ENCODE assay signal across 8 cellular contexts in genomic region chr12:101414533-101415119, GRCh38. TPM values are rescaled to one million over a fixed set of nuclear protein-coding genes. Genes with fewer than 3 reads are reported as not detected.
DNase-seq lines count a peak whose midpoint lies in the region; ATAC-seq and TF ChIP-seq lines count a peak whose summit lies in the region.

No MANE protein-coding gene starts in this region.

- no peak overlapping the region for H3K9ac ChIP-seq in Karpas-422 (ENCODE audit: low read length)
- no peak overlapping the region for H3K9ac ChIP-seq in PC-3 (ENCODE audit: low read length)

- no peak overlapping the region for H3K27ac ChIP-seq in Karpas-422 (ENCODE audit: low read length)
- H3K27ac ChIP-seq in PC-3 (ENCODE audit: low read length), result no peak overlapping the region

- CTCF ChIA-PET in PC-3 (lab: Charles Lee), result interaction anchor here (0.6 to 0.7 kb wide), 4 partner anchors 22 to 350 kb away, joined by 3 read pairs; no protein-coding TSS in a partner anchor

- ATAC-seq in PC-3 (peak; percentile 73), GM19397 (IDR thresholded peaks at IDR 0.05; ENCODE audit: unreplicated experiment) (no peak), HG02763 (IDR thresholded peaks at IDR 0.05; ENCODE audit: unreplicated experiment) (no peak)

- no TSS peak for BruUV-seq in PC-3 (replicated peaks; lab: Mats Ljungman, UMichigan)

- H3K36me3 ChIP-seq in Karpas-422 (ENCODE audit: insufficient read depth, low read length) (no peaks in the 10 kb centered on the region), PC-3 (ENCODE audit: low read depth, low read length) (no peaks in the 10 kb centered on the region)

- H3K4me2 ChIP-seq in Karpas-422 (ENCODE audit: low read depth, low read length, poor library complexity, severe bottlenecking) (no peak overlapping the region), PC-3 (ENCODE audit: low read length) (no peak overlapping the region)

- POLR2A ChIA-PET in PC-3 (lab: Charles Lee; ENCODE audit: unreplicated experiment), result no interaction called here

- H3K27me3 ChIP-seq in Karpas-422 (ENCODE audit: low read length), result no peaks in the 10 kb centered on the region
- no peaks in the 10 kb centered on the region for H3K27me3 ChIP-seq in PC-3 (ENCODE audit: low read length)

- TF ChIP-seq CTCF in GM12872 (IDR thresholded peaks at IDR 0.05; ENCODE audit: insufficient read depth, low read depth, low read length) (peak; percentile 54), PC-3 (conservative IDR thresholded peaks at IDR 0.05; ENCODE audit: low read depth, low read length) (peak; percentile 88)

- H3K9me2 ChIP-seq in Karpas-422 (replicated peaks; ENCODE audit: insufficient read depth, low read length) (no peaks in the 10 kb centered on the region), PC-3 (replicated peaks; ENCODE audit: low read length) (no peaks in the 10 kb centered on the region)

- peak; percentile 51 for DNase-seq in AG20443 (ENCODE audit: low spot score)
- DNase-seq in Karpas-422, result peak; percentile 75
- peak; percentile 88 for DNase-seq in PC-3
- peak; percentile 26 to 66 for DNase-seq in dermis microvascular lymphatic vessel endothelial cell (ENCODE audit: low read depth in 2 of 2)
- DNase-seq in midbrain (lab: John Stamatoyannopoulos, UW), result peak; percentile 39

- intact Hi-C loops in PC-3 (cut with micrococcal nuclease), result loop anchor here (1.0 to 5.0 kb wide), 7 partner anchors 48 to 426 kb away; no protein-coding TSS in a partner anchor

- H3K4me1 ChIP-seq in Karpas-422 (ENCODE audit: low read length), result no peaks in the 10 kb centered on the region
- peaks cover 4% of the 10 kb centered on the region; the same call in 1 of the 2 replicates for H3K4me1 ChIP-seq in PC-3 (ENCODE audit: insufficient read depth, low read length)

- no peaks in the 10 kb centered on the region for H4K20me1 ChIP-seq in Karpas-422 (ENCODE audit: insufficient read depth, low read depth, low read length)
- no peaks in the 10 kb centered on the region for H4K20me1 ChIP-seq in PC-3 (ENCODE audit: low read length)

- H3K4me3 ChIP-seq in Karpas-422 (ENCODE audit: low read length) (no peak overlapping the region), PC-3 (ENCODE audit: low read length) (no peak overlapping the region)

- no peaks in the 10 kb centered on the region for H3F3A ChIP-seq in PC-3 (ENCODE audit: low read length, unreplicated experiment)

- H2AFZ ChIP-seq in Karpas-422 (ENCODE audit: low read length) (no peak overlapping the region), PC-3 (ENCODE audit: low read length) (no peak overlapping the region)

- H3K9me3 ChIP-seq in Karpas-422 (ENCODE audit: low read length), result no peaks in the 10 kb centered on the region
- H3K9me3 ChIP-seq in PC-3 (ENCODE audit: low read length), result no peaks in the 10 kb centered on the region

- no peaks in the 10 kb centered on the region for H3K79me2 ChIP-seq in Karpas-422 (ENCODE audit: low read length)
- H3K79me2 ChIP-seq in PC-3 (ENCODE audit: low read length), result no peaks in the 10 kb centered on the region

RNA-seq across cellular contexts. Expression of gene ARL1, which starts 7.1 kb away (rescaled TPM):
- total RNA-seq in Karpas-422 (2014; rRNA removed; shearing (Covaris generic); ENCODE audit: low replicate concordance), result 41.2 and 52.0 TPM in 2 replicates
- 106 and 107 TPM in 2 replicates for total RNA-seq in PC-3 (2014; rRNA removed)
- total RNA-seq in dermis microvascular lymphatic vessel endothelial cell, result 39.8 and 44.8 TPM in 2 replicates
